ENCODE assay signal across 1 cellular context in genomic region chr7:100182616-100183015, GRCh38. TPM values are rescaled to one million over a fixed set of nuclear protein-coding genes. Genes with fewer than 3 reads are reported as not detected.
"Had no signal": no experiment of that assay in that cellular context is flagged by ENCODE, and none has a peak within 500 bp of the region (broad histone marks: within the 10 kb centered on the region; RNA-seq: fewer than 3 reads in every experiment).

No MANE protein-coding gene starts in this region.

RNA-seq across cellular contexts. Expression of gene STAG3, which starts 4.9 kb away (rescaled TPM):
- total RNA-seq: renal cortical epithelial cell had no signal
